In the genomic region with DNA sequence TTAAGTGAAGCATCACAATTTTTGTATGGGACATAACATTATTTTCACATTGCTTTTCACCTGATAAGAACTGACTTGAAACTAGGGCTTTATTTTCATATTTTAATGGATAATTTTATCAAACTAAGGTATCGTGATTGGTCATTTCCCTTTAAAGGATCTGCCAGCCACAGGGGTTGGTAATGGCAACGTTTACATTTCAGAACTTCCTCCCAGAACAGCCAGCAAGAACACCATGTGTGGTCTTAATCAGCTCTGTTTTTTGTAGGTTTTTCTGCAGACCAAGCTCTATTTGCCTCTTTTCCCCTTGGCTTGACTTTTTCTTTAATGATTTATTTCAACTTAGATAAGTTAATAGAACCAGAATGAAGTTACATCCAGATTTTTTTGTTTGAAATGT, we compare ENCODE assay signal across 30 cellular contexts.
"Had no signal": no experiment of that assay in that cellular context is flagged by ENCODE, and none has a peak within 500 bp of the region (broad histone marks: within the 10 kb centered on the region; RNA-seq: fewer than 3 reads in every experiment).

No MANE protein-coding gene starts in this region.

- DNase-seq: activated CD4-positive, alpha-beta memory T cell treated with anti-CD3 and anti-CD28 coated beads, Interleukin-2, amount 10 ng/mL, durations not matched to agents 7 days and 5 days; activated CD4-positive, alpha-beta T cell treated with anti-CD3 and anti-CD28 coated beads for 1 hour; activated CD4-positive, alpha-beta T cell treated with anti-CD3 and anti-CD28 coated beads, Interleukin-2, amount 10 ng/mL, durations not matched to agents 7 days and 5 days; activated CD8-positive, alpha-beta memory T cell treated with anti-CD3 and anti-CD28 coated beads, Interleukin-2, amount 50 U/mL, for 48 hours; activated gamma-delta T cell; activated naive CD4-positive, alpha-beta T cell treated with anti-CD3 and anti-CD28 coated beads, Interleukin-2, amount 10 ng/mL, durations not matched to agents 7 days and 5 days; activated naive CD8-positive, alpha-beta T cell treated with anti-CD3 and anti-CD28 coated beads, Interleukin-2, amount 10 ng/mL, durations not matched to agents 7 days and 5 days; activated T-cell treated with anti-CD3 and anti-CD28 coated beads, Interleukin-2, amount 50 U/mL, for 24 hours; cerebellar nuclear complex; dorsolateral prefrontal cortex; effector memory CD4-positive, alpha-beta T cell; kidney; left colon; mesenchymal stem cell; posterior cingulate gyrus; right cardiac atrium; stimulated activated CD4-positive, alpha-beta T cell treated with anti-CD3 and anti-CD28 coated beads, Interleukin-15, amount 100 ng/mL, for 24 hours; stimulated activated CD4-positive, alpha-beta T cell treated with anti-CD3 and anti-CD28 coated beads, Interleukin-2, amount 100 ng/mL, for 24 hours; stimulated activated naive B cell treated with anti-CD40 and anti-IgM and Interleukin-4, amounts not matched to agents 10 μg/mL and 1 μg/mL and 100 μg/mL, for 72 hours; stomach; T-helper 9 cell; thyroid gland; upper lobe of left lung had no signal

- H3K27me3 ChIP-seq: ascending aorta, stomach, thyroid gland, upper lobe of left lung, vagina had no signal

- H3K27me3 Mint-ChIP-seq: activated CD4-positive, alpha-beta memory T cell treated with anti-CD3 and anti-CD28 coated beads, Interleukin-2, amount 10 ng/mL, durations not matched to agents 7 days and 5 days; activated CD4-positive, alpha-beta T cell treated with anti-CD3 and anti-CD28 coated beads, Interleukin-2, amount 10 ng/mL, durations not matched to agents 7 days and 5 days; activated naive CD4-positive, alpha-beta T cell treated with anti-CD3 and anti-CD28 coated beads, Interleukin-2, amount 10 ng/mL, durations not matched to agents 7 days and 5 days; activated T-cell treated with anti-CD3 and anti-CD28 coated beads, Interleukin-2, amount 50 U/mL, for 24 hours; natural killer cell treated with Interleukin-12 subunit alpha and Interleukin-12 subunit beta and Interleukin-15 and Interleukin-18, amount 100 ng/mL, for 72 hours; stimulated activated naive B cell treated with anti-CD40 and anti-IgM and Interleukin-4, amounts not matched to agents 10 μg/mL and 1 μg/mL and 100 μg/mL, for 72 hours had no signal

- H3K4me1 Mint-ChIP-seq: activated CD4-positive, alpha-beta memory T cell treated with anti-CD3 and anti-CD28 coated beads, Interleukin-2, amount 10 ng/mL, durations not matched to agents 7 days and 5 days; activated CD4-positive, alpha-beta T cell treated with anti-CD3 and anti-CD28 coated beads, Interleukin-2, amount 10 ng/mL, durations not matched to agents 7 days and 5 days; activated naive CD4-positive, alpha-beta T cell treated with anti-CD3 and anti-CD28 coated beads, Interleukin-2, amount 10 ng/mL, durations not matched to agents 7 days and 5 days; activated naive CD8-positive, alpha-beta T cell treated with anti-CD3 and anti-CD28 coated beads, Interleukin-2, amount 10 ng/mL, durations not matched to agents 7 days and 5 days; stimulated activated naive B cell treated with anti-CD40 and anti-IgM and Interleukin-4, amounts not matched to agents 10 μg/mL and 1 μg/mL and 100 μg/mL, for 72 hours had no signal

- H3K9me3 Mint-ChIP-seq: activated CD4-positive, alpha-beta memory T cell treated with anti-CD3 and anti-CD28 coated beads, Interleukin-2, amount 10 ng/mL, durations not matched to agents 7 days and 5 days; activated CD4-positive, alpha-beta T cell treated with anti-CD3 and anti-CD28 coated beads, Interleukin-2, amount 10 ng/mL, durations not matched to agents 7 days and 5 days; activated naive CD4-positive, alpha-beta T cell treated with anti-CD3 and anti-CD28 coated beads, Interleukin-2, amount 10 ng/mL, durations not matched to agents 7 days and 5 days; activated naive CD8-positive, alpha-beta T cell treated with anti-CD3 and anti-CD28 coated beads, Interleukin-2, amount 10 ng/mL, durations not matched to agents 7 days and 5 days; activated T-cell treated with anti-CD3 and anti-CD28 coated beads, Interleukin-2, amount 50 U/mL, for 24 hours; brain; natural killer cell treated with Interleukin-12 subunit alpha and Interleukin-12 subunit beta and Interleukin-15 and Interleukin-18, amount 100 ng/mL, for 72 hours; stimulated activated naive B cell treated with anti-CD40 and anti-IgM and Interleukin-4, amounts not matched to agents 10 μg/mL and 1 μg/mL and 100 μg/mL, for 72 hours; WTC11 had no signal

- H3K4me3 Mint-ChIP-seq: activated CD4-positive, alpha-beta memory T cell treated with anti-CD3 and anti-CD28 coated beads, Interleukin-2, amount 10 ng/mL, durations not matched to agents 7 days and 5 days; activated CD4-positive, alpha-beta T cell treated with anti-CD3 and anti-CD28 coated beads, Interleukin-2, amount 10 ng/mL, durations not matched to agents 7 days and 5 days; activated naive CD4-positive, alpha-beta T cell treated with anti-CD3 and anti-CD28 coated beads, Interleukin-2, amount 10 ng/mL, durations not matched to agents 7 days and 5 days; activated naive CD8-positive, alpha-beta T cell treated with anti-CD3 and anti-CD28 coated beads, Interleukin-2, amount 10 ng/mL, durations not matched to agents 7 days and 5 days; activated T-cell treated with anti-CD3 and anti-CD28 coated beads, Interleukin-2, amount 50 U/mL, for 24 hours; brain; natural killer cell treated with Interleukin-12 subunit alpha and Interleukin-12 subunit beta and Interleukin-15 and Interleukin-18, amount 100 ng/mL, for 72 hours; stimulated activated naive B cell treated with anti-CD40 and anti-IgM and Interleukin-4, amounts not matched to agents 10 μg/mL and 1 μg/mL and 100 μg/mL, for 72 hours; WTC11 had no signal

- H3K4me1 ChIP-seq: ascending aorta, stomach, thyroid gland, upper lobe of left lung, vagina had no signal

- ATAC-seq: left colon; natural killer cell treated with Interleukin-12 subunit alpha and Interleukin-12 subunit beta and Interleukin-15 and Interleukin-18, amount 100 ng/mL, for 72 hours; right cardiac atrium; stimulated activated naive B cell treated with anti-CD40 and anti-IgM and Interleukin-4, amounts not matched to agents 10 μg/mL and 1 μg/mL and 100 μg/mL, for 72 hours; WTC11 had no signal

- H3K4me3 ChIP-seq: ascending aorta, cardiac muscle cell, coronary artery, dorsolateral prefrontal cortex, stomach, thyroid gland, upper lobe of left lung, vagina had no signal

- H3K9me3 ChIP-seq: ascending aorta, stomach, thyroid gland, upper lobe of left lung, vagina had no signal

- H3K36me3 ChIP-seq: ascending aorta, cardiac muscle cell, stomach, thyroid gland, upper lobe of left lung, vagina had no signal

- H3K27ac Mint-ChIP-seq: activated CD4-positive, alpha-beta memory T cell treated with anti-CD3 and anti-CD28 coated beads, Interleukin-2, amount 10 ng/mL, durations not matched to agents 7 days and 5 days; activated CD4-positive, alpha-beta T cell treated with anti-CD3 and anti-CD28 coated beads, Interleukin-2, amount 10 ng/mL, durations not matched to agents 7 days and 5 days; activated naive CD4-positive, alpha-beta T cell treated with anti-CD3 and anti-CD28 coated beads, Interleukin-2, amount 10 ng/mL, durations not matched to agents 7 days and 5 days; activated naive CD8-positive, alpha-beta T cell treated with anti-CD3 and anti-CD28 coated beads, Interleukin-2, amount 10 ng/mL, durations not matched to agents 7 days and 5 days; activated T-cell treated with anti-CD3 and anti-CD28 coated beads, Interleukin-2, amount 50 U/mL, for 24 hours; brain; natural killer cell treated with Interleukin-12 subunit alpha and Interleukin-12 subunit beta and Interleukin-15 and Interleukin-18, amount 100 ng/mL, for 72 hours; stimulated activated naive B cell treated with anti-CD40 and anti-IgM and Interleukin-4, amounts not matched to agents 10 μg/mL and 1 μg/mL and 100 μg/mL, for 72 hours; WTC11 had no signal

- H3K27ac ChIP-seq: ascending aorta, cardiac muscle cell, coronary artery, dorsolateral prefrontal cortex, stomach, thyroid gland, upper lobe of left lung, vagina had no signal

- H3K36me3 Mint-ChIP-seq: activated naive CD4-positive, alpha-beta T cell treated with anti-CD3 and anti-CD28 coated beads, Interleukin-2, amount 10 ng/mL, durations not matched to agents 7 days and 5 days; activated naive CD8-positive, alpha-beta T cell treated with anti-CD3 and anti-CD28 coated beads, Interleukin-2, amount 10 ng/mL, durations not matched to agents 7 days and 5 days; brain; natural killer cell treated with Interleukin-12 subunit alpha and Interleukin-12 subunit beta and Interleukin-15 and Interleukin-18, amount 100 ng/mL, for 72 hours; stimulated activated naive B cell treated with anti-CD40 and anti-IgM and Interleukin-4, amounts not matched to agents 10 μg/mL and 1 μg/mL and 100 μg/mL, for 72 hours; WTC11 had no signal
